ENCODE assay signal across 8 cellular contexts in genomic region chr4:84966382-84967291, GRCh38. TPM values are rescaled to one million over a fixed set of nuclear protein-coding genes. Genes with fewer than 3 reads are reported as not detected.
DNase-seq lines count a peak whose midpoint lies in the region; ATAC-seq, FAIRE-seq and TF ChIP-seq lines count a peak whose summit lies in the region.

TSS of gene WDFY3 (minus strand) at chr4:84966690. CDS start at chr4:84860591, 106,099 bp downstream.

- peaks cover 16% of the 10 kb centered on the region for H3K4me1 Mint-ChIP-seq in activated B cell treated with CpG ODN at 0.5 μM for 24 hours
- peaks cover 21% of the 10 kb centered on the region for H3K4me1 Mint-ChIP-seq in mesothelial cell of epicardium

- H3K4me1 ChIP-seq in esophagus squamous epithelium (peaks cover 4 to 30% (median 4%) of the 10 kb centered on the region in 3 donors), thoracic aorta (ENCODE audit: control insufficient read depth in 1 of 2, low read depth in 2 of 2) (peaks cover 11 to 40% of the 10 kb centered on the region in 2 donors)

- peak in 2 of 4 donors; percentile 62 to 76 for TF ChIP-seq POLR2A in esophagus squamous epithelium (IDR thresholded peaks at IDR 0.05)

- H3K27ac Mint-ChIP-seq in activated B cell treated with CpG ODN at 0.5 μM for 24 hours (no peak within 1 kb of the TSS), mesothelial cell of epicardium (peak within 1 kb of the TSS; percentile 100)

- H3K9me3 ChIP-seq in esophagus squamous epithelium (no peaks in the 10 kb centered on the region), thoracic aorta (no peaks in the 10 kb centered on the region)

- TF ChIP-seq CTCF in activated B cell treated with CpG ODN at 0.5 μM for 24 hours (IDR thresholded peaks at IDR 0.05) (no peak), esophagus squamous epithelium (IDR thresholded peaks at IDR 0.05) (no peak), mesothelial cell of epicardium (IDR thresholded peaks at IDR 0.05; ENCODE audit: unreplicated experiment) (no peak), thoracic aorta (IDR thresholded peaks at IDR 0.05) (no peak)

- H3K27me3 Mint-ChIP-seq in activated B cell treated with CpG ODN at 0.5 μM for 24 hours (peaks cover 34% of the 10 kb centered on the region), mesothelial cell of epicardium (ENCODE audit: low read depth) (no peaks in the 10 kb centered on the region)

- H3K36me3 Mint-ChIP-seq in activated B cell treated with CpG ODN at 0.5 μM for 24 hours (ENCODE audit: low read depth) (no peaks in the 10 kb centered on the region), mesothelial cell of epicardium (peaks cover 3% of the 10 kb centered on the region)

- peak within 1 kb of the TSS; percentile 82 for H3K4me3 Mint-ChIP-seq in activated B cell treated with CpG ODN at 0.5 μM for 24 hours
- peak within 1 kb of the TSS; percentile 99 for H3K4me3 Mint-ChIP-seq in mesothelial cell of epicardium

- peak within 1 kb of the TSS; percentile 84 to 93 (median 90) for H3K4me3 ChIP-seq in esophagus squamous epithelium
- H3K4me3 ChIP-seq in thoracic aorta: peak within 1 kb of the TSS; percentile 91

- ATAC-seq in HG02870 (IDR thresholded peaks at IDR 0.05; ENCODE audit: unreplicated experiment) (peak; percentile 68), activated B cell treated with CpG ODN at 0.5 μM for 24 hours (ENCODE audit: low read depth) (no peak), thoracic aorta (ENCODE audit: insufficient number of reproducible peaks, low FRiP score, low read depth) (peak; percentile 86), HG02571 (IDR thresholded peaks at IDR 0.05; ENCODE audit: unreplicated experiment) (no peak)

- peak; percentile 85 for DNase-seq in NCI-H2171 treated with DMSO at 0.1 percent for 48 hours (lab: John Stamatoyannopoulos, UW)
- DNase-seq in activated B cell treated with CpG ODN at 0.5 μM for 24 hours: no peak
- peak; percentile 33 for DNase-seq in esophagus squamous epithelium (lab: John Stamatoyannopoulos, UW)
- peak; percentile 48 to 75 for DNase-seq in mesothelial cell of epicardium (ENCODE audit: low spot score in 2 of 2, unreplicated experiment in 2 of 2)
- peak; percentile 56 for DNase-seq in thoracic aorta (ENCODE audit: low spot score)

- POLR2A ChIA-PET in activated B cell treated with CpG ODN at 0.5 μM for 24 hours (lab: Charles Lee): no interaction called here

- intact Hi-C loops in activated B cell treated with CpG ODN at 0.5 μM for 24 hours (cut with micrococcal nuclease) (no loop called here), esophagus squamous epithelium (cut with DNase I) (no loop called here)

- peak; percentile 93 for FAIRE-seq in G401.6 (lab: Jason Lieb, UNC)

- H3K27ac ChIP-seq in esophagus squamous epithelium (peak within 1 kb of the TSS; percentile 92 to 96 (median 95)), thoracic aorta (peak within 1 kb of the TSS; percentile 86 to 87)

- CTCF ChIA-PET in activated B cell treated with CpG ODN at 0.5 μM for 24 hours (lab: Charles Lee): interaction anchor here (1.0 kb wide), 1 partner anchor 216 kb away, joined by 3 read pairs; no protein-coding TSS in a partner anchor

- no peaks in the 10 kb centered on the region for H3K36me3 ChIP-seq in esophagus squamous epithelium
- H3K36me3 ChIP-seq in thoracic aorta: no peaks in the 10 kb centered on the region

- H3K9me3 Mint-ChIP-seq in activated B cell treated with CpG ODN at 0.5 μM for 24 hours (no peaks in the 10 kb centered on the region), mesothelial cell of epicardium (no peaks in the 10 kb centered on the region)

- H3K27me3 ChIP-seq in esophagus squamous epithelium: no peaks in the 10 kb centered on the region
- no peaks in the 10 kb centered on the region for H3K27me3 ChIP-seq in thoracic aorta (replicated peaks; ENCODE audit: insufficient read depth)

- whole genome bisulfite sequencing in esophagus squamous epithelium, 2 donors: 1 to 3% methylated on average over 42 to 48 of the region's 60 CpGs

RNA-seq across cellular contexts. Expression of gene WDFY3, which starts in this region (rescaled TPM):
- total RNA-seq in activated B cell treated with CpG ODN at 0.5 μM for 24 hours: 0.04 and 0.05 TPM in 2 replicates
- 10 to 100 TPM; 30.9 to 70.0 (median 42.2) TPM for total RNA-seq in esophagus squamous epithelium
- 102 to 115 TPM (median 104 TPM) in 3 replicates for total RNA-seq in mesothelial cell of epicardium
- 100 to 1,000 TPM; 116 to 140 TPM for total RNA-seq in thoracic aorta

Comparison
In these comparisons a context has a peak if more than half of its experiments do, and no peak if none do; other contexts are left out.
1. RNA of gene WDFY3 (total RNA-seq): 116 to 140 TPM in thoracic aorta, 102 to 115 TPM in mesothelial cell of epicardium and 30.9 to 70.0 TPM in esophagus squamous epithelium; 0.04 to 0.05 TPM in activated B cell treated with CpG ODN at 0.5 μM for 24 hours; every median in the first group is over 10 times any median in the second.
2. ATAC-seq: peak in HG02870 (single experiment) and thoracic aorta (single experiment); none in activated B cell treated with CpG ODN at 0.5 μM for 24 hours (single experiment) and HG02571 (single experiment).